38 cellular contexts compared by ENCODE assay signal in the genomic region with DNA sequence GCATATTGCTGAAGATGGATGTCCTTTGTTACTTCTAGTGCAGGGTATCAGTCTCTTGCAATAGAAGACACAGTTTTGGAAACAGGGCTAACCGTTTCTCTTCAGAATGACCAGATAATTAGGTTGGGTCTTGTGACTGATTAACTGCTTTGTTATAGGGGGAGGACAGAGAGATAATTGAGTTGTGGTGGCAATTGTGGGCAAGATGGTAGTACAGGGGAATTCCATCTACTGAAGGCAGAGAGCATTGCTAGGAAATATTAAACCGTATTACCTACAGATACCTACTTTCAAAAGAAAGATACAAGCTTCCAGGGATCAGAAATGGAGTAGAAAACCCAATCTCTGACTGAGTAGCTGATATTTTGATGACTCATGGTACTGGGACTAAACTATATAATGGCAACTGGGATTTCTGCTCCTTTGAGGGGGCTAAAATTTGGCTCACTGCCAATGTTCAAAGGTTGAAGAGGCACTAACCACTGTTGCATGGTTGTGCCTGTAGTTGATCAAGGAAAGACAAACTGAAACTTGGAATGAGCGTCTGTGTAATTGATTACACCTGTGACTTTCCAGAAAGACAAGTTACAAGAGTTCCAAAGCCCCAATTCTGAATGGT. TPM values are rescaled to one million over a fixed set of nuclear protein-coding genes. Genes with fewer than 3 reads are reported as not detected.
DNase-seq lines count a peak whose midpoint lies in the region; ATAC-seq, FAIRE-seq and TF ChIP-seq lines count a peak whose summit lies in the region.
"Had no signal": no experiment of that assay in that cellular context is flagged by ENCODE, and none has a peak within 500 bp of the region (broad histone marks: within the 10 kb centered on the region; RNA-seq: fewer than 3 reads in every experiment).

No MANE protein-coding gene starts in this region.

- ATAC-seq in activated CD8-positive, alpha-beta memory T cell treated with anti-CD3 and anti-CD28 coated beads, Interleukin-2, amount 10 ng/mL, durations not matched to agents 7 days and 5 days: no peak
- no peak for ATAC-seq in left lung
- ATAC-seq: activated naive CD4-positive, alpha-beta T cell treated with anti-CD3 and anti-CD28 coated beads, Interleukin-2, amount 50 U/mL, for 72 hours; heart right ventricle; mucosa of descending colon; natural killer cell treated with Interleukin-12 subunit alpha and Interleukin-12 subunit beta and Interleukin-15 and Interleukin-18, amount 100 ng/mL, for 72 hours; T-helper 17 cell had no signal

- H3K36me3 Mint-ChIP-seq in activated CD8-positive, alpha-beta memory T cell treated with anti-CD3 and anti-CD28 coated beads, Interleukin-2, amount 10 ng/mL, durations not matched to agents 7 days and 5 days: no peaks in the 10 kb centered on the region
- H3K36me3 Mint-ChIP-seq: natural killer cell treated with Interleukin-12 subunit alpha and Interleukin-12 subunit beta and Interleukin-15 and Interleukin-18, amount 100 ng/mL, for 72 hours had no signal

- in situ Hi-C loops in SK-MEL-5 (cut with HindIII; ENCODE audit: low pct_unique_long_range_greater_than_20kb, low sequenced_read_pairs): no loop called here

- H3K27ac ChIP-seq in small intestine (ENCODE audit: low read depth in 1 of 2, low read length in 1 of 2): no peak overlapping the region
- no peak overlapping the region for H3K27ac ChIP-seq in left lung
- H3K27ac ChIP-seq: BLaER1, epithelial cell of prostate, heart right ventricle, ovary, RWPE1, SK-N-MC, tibial artery had no signal

- no peak overlapping the region for H3K4me3 ChIP-seq in small intestine (ENCODE audit: low read depth in 1 of 2, low read length in 2 of 2)
- no peak overlapping the region for H3K4me3 ChIP-seq in left lung
- H3K4me3 ChIP-seq: BLaER1, heart right ventricle, lung, mucosa of descending colon, ovary, SK-N-MC, smooth muscle cell, tibial artery had no signal

- no peaks in the 10 kb centered on the region for H3K4me1 Mint-ChIP-seq in activated CD8-positive, alpha-beta memory T cell treated with anti-CD3 and anti-CD28 coated beads, Interleukin-2, amount 10 ng/mL, durations not matched to agents 7 days and 5 days
- H3K4me1 Mint-ChIP-seq: activated CD4-positive, alpha-beta memory T cell treated with anti-CD3 and anti-CD28 coated beads, Interleukin-2, amount 10 ng/mL, durations not matched to agents 7 days and 5 days; T-helper 17 cell had no signal

- H3K4me1 ChIP-seq in small intestine (ENCODE audit: control insufficient read depth in 2 of 2, insufficient read depth in 1 of 2, low read depth in 1 of 2, low read length in 1 of 2) (no peaks in the 10 kb centered on the region), left lung (no peaks in the 10 kb centered on the region)
- H3K4me1 ChIP-seq: BLaER1, heart right ventricle, tibial artery had no signal

- no peak for FAIRE-seq in small intestine (lab: Jason Lieb, UNC)
- FAIRE-seq: bronchial epithelial cell, GM12891 had no signal

- H3K27me3 ChIP-seq in small intestine (ENCODE audit: control insufficient read depth in 2 of 2, insufficient read depth in 2 of 2, low read length in 2 of 2) (no peaks in the 10 kb centered on the region), left lung (peaks cover 0 to 16% of the 10 kb centered on the region in 2 donors)
- H3K27me3 ChIP-seq: BLaER1, ovary, tibial artery had no signal

- no peak overlapping the region for H3K27ac Mint-ChIP-seq in activated CD8-positive, alpha-beta memory T cell treated with anti-CD3 and anti-CD28 coated beads, Interleukin-2, amount 10 ng/mL, durations not matched to agents 7 days and 5 days
- H3K27ac Mint-ChIP-seq: activated CD4-positive, alpha-beta memory T cell treated with anti-CD3 and anti-CD28 coated beads, Interleukin-2, amount 10 ng/mL, durations not matched to agents 7 days and 5 days; activated T-helper 2 cell treated with anti-CD3 and anti-CD28 coated beads, Interferon-gamma antibody, Interleukin-2, Interleukin-4, amounts not matched to agents 10 μg/mL and 5 μg/mL and 100 μg/mL, durations not matched to agents 14 hours and 24 hours and 36 hours; natural killer cell treated with Interleukin-12 subunit alpha and Interleukin-12 subunit beta and Interleukin-15 and Interleukin-18, amount 100 ng/mL, for 72 hours; T-helper 17 cell had no signal

- 21 to 63% (median 39%) methylated on average over 3 of the region's 3 CpGs for WGBS in small intestine, 3 donors

- H3K9me3 ChIP-seq in small intestine (ENCODE audit: control insufficient read depth, low read depth) (no peaks in the 10 kb centered on the region), left lung (peaks cover 0 to 29% of the 10 kb centered on the region in 2 donors)
- H3K9me3 ChIP-seq: ovary had no signal

- intact Hi-C loops in left lung (cut with DNase I): no loop called here

- DNase-seq in NCI-H748 (lab: John Stamatoyannopoulos, UW; ENCODE audit: unreplicated experiment): peak; percentile 16
- no peak for DNase-seq in NCI-H748 treated with DMSO at 0.1 percent for 48 hours (lab: John Stamatoyannopoulos, UW)
- DNase-seq in H4 (ENCODE audit: low spot score): peak; percentile 26
- peak; percentile 2 for DNase-seq in SK-MEL-5 (ENCODE audit: low read depth, low spot score)
- DNase-seq in small intestine: peak; percentile 8
- DNase-seq in activated CD8-positive, alpha-beta memory T cell treated with anti-CD3 and anti-CD28 coated beads, Interleukin-2, amount 10 ng/mL, durations not matched to agents 7 days and 5 days: no peak
- no peak for DNase-seq in NCI-H187 (lab: John Stamatoyannopoulos, UW)
- no peak for DNase-seq in left lung
- DNase-seq: ACHN; activated CD4-positive, alpha-beta memory T cell treated with anti-CD3 and anti-CD28 coated beads, Interleukin-2, amount 10 ng/mL, durations not matched to agents 7 days and 5 days; activated CD4-positive, CD25-positive, alpha-beta regulatory T cell treated with anti-CD3 and anti-CD28 coated beads, Interleukin-2, amount 50 U/mL, for 72 hours; heart right ventricle; KBM-7; mucosa of descending colon; MV-4-11; NCI-H1694; NCI-H2227 treated with DMSO at 0.1 percent for 48 hours; NCI-H69; ovary; retina; stimulated activated CD4-positive, alpha-beta T cell treated with anti-CD3 and anti-CD28 coated beads, Interleukin-1b, Interleukin-23, amount 100 ng/mL, for 48 hours; stimulated activated CD8-positive, alpha-beta memory T cell treated with anti-CD3 and anti-CD28 coated beads, Interleukin-4, amount 100 ng/mL, for 48 hours; T-helper 17 cell; tibial artery had no signal

- H3K4me3 Mint-ChIP-seq in activated CD8-positive, alpha-beta memory T cell treated with anti-CD3 and anti-CD28 coated beads, Interleukin-2, amount 10 ng/mL, durations not matched to agents 7 days and 5 days: no peak overlapping the region
- H3K4me3 Mint-ChIP-seq: activated CD4-positive, alpha-beta memory T cell treated with anti-CD3 and anti-CD28 coated beads, Interleukin-2, amount 10 ng/mL, durations not matched to agents 7 days and 5 days; natural killer cell treated with Interleukin-12 subunit alpha and Interleukin-12 subunit beta and Interleukin-15 and Interleukin-18, amount 100 ng/mL, for 72 hours; T-helper 17 cell had no signal

- no peaks in the 10 kb centered on the region for H3K36me3 ChIP-seq in small intestine (ENCODE audit: control insufficient read depth in 2 of 2, insufficient read depth in 2 of 2, low read length in 2 of 2)
- H3K36me3 ChIP-seq in left lung: no peaks in the 10 kb centered on the region
- H3K36me3 ChIP-seq: BLaER1, heart right ventricle, ovary, tibial artery had no signal

- TF ChIP-seq CTCF in left lung (IDR thresholded peaks at IDR 0.05): no peak

- no peaks in the 10 kb centered on the region for H3K27me3 Mint-ChIP-seq in activated CD8-positive, alpha-beta memory T cell treated with anti-CD3 and anti-CD28 coated beads, Interleukin-2, amount 10 ng/mL, durations not matched to agents 7 days and 5 days
- H3K27me3 Mint-ChIP-seq: activated CD4-positive, alpha-beta memory T cell treated with anti-CD3 and anti-CD28 coated beads, Interleukin-2, amount 10 ng/mL, durations not matched to agents 7 days and 5 days; T-helper 17 cell had no signal

- peaks cover 3% of the 10 kb centered on the region for H3K9me3 Mint-ChIP-seq in activated CD8-positive, alpha-beta memory T cell treated with anti-CD3 and anti-CD28 coated beads, Interleukin-2, amount 10 ng/mL, durations not matched to agents 7 days and 5 days (ENCODE audit: low read depth)

- CTCF ChIA-PET in activated CD8-positive, alpha-beta memory T cell treated with anti-CD3 and anti-CD28 coated beads, Interleukin-2, amount 10 ng/mL, durations not matched to agents 7 days and 5 days (lab: Charles Lee): no interaction called here

RNA-seq across cellular contexts. Expression of a gene that starts 4.2 kb away (rescaled TPM):
- not detected in 2 replicates for total RNA-seq in H4 (2014; rRNA removed; shearing (Covaris generic))
- total RNA-seq in SK-MEL-5 (2014; rRNA removed; shearing (Covaris generic)): 0.05 TPM in 1 of 2 replicates, not detected in the other
- not detected in 2 replicates for polyA plus RNA-seq in SK-MEL-5 (2015; cell fraction: cytosol; rRNA removed)
- polyA plus RNA-seq in SK-MEL-5 (2015; cell fraction: nucleus; rRNA removed): not detected in 2 replicates
- not detected for polyA plus RNA-seq in small intestine
- total RNA-seq in activated CD8-positive, alpha-beta memory T cell treated with anti-CD3 and anti-CD28 coated beads, Interleukin-2, amount 10 ng/mL, durations not matched to agents 7 days and 5 days: not detected
- not detected for total RNA-seq in left lung
- total RNA-seq: activated CD4-positive, alpha-beta memory T cell treated with anti-CD3 and anti-CD28 coated beads, Interleukin-2, amount 10 ng/mL, durations not matched to agents 7 days and 5 days; activated naive CD4-positive, alpha-beta T cell treated with anti-CD3 and anti-CD28 coated beads, Interleukin-2, amount 50 U/mL, for 72 hours; activated T-helper 2 cell treated with anti-CD3 and anti-CD28 coated beads, Interferon-gamma antibody, Interleukin-2, Interleukin-4, amounts not matched to agents 10 μg/mL and 5 μg/mL and 100 μg/mL, durations not matched to agents 14 hours and 24 hours and 36 hours; bronchial epithelial cell; fibroblast of villous mesenchyme; heart right ventricle; HT-29; kidney epithelial cell; lung; mucosa of descending colon; natural killer cell treated with Interleukin-12 subunit alpha and Interleukin-12 subunit beta and Interleukin-15 and Interleukin-18, amount 100 ng/mL, for 72 hours; ovary; smooth muscle cell; T-helper 17 cell had no signal
- polyA plus RNA-seq: heart right ventricle, lung, ovary, smooth muscle cell had no signal

RNA-seq across cellular contexts. Expression of a gene that starts 10.5 kb away (rescaled TPM):
- not detected in 2 replicates for total RNA-seq in H4 (2014; rRNA removed; shearing (Covaris generic))
- total RNA-seq in SK-MEL-5 (2014; rRNA removed; shearing (Covaris generic)): not detected in 2 replicates
- not detected in 2 replicates for polyA plus RNA-seq in SK-MEL-5 (2015; cell fraction: cytosol; rRNA removed)
- polyA plus RNA-seq in SK-MEL-5 (2015; cell fraction: nucleus; rRNA removed): not detected in 2 replicates
- polyA plus RNA-seq in small intestine: not detected
- total RNA-seq in activated CD8-positive, alpha-beta memory T cell treated with anti-CD3 and anti-CD28 coated beads, Interleukin-2, amount 10 ng/mL, durations not matched to agents 7 days and 5 days: not detected
- not detected for total RNA-seq in left lung
- total RNA-seq: activated CD4-positive, alpha-beta memory T cell treated with anti-CD3 and anti-CD28 coated beads, Interleukin-2, amount 10 ng/mL, durations not matched to agents 7 days and 5 days; activated naive CD4-positive, alpha-beta T cell treated with anti-CD3 and anti-CD28 coated beads, Interleukin-2, amount 50 U/mL, for 72 hours; activated T-helper 2 cell treated with anti-CD3 and anti-CD28 coated beads, Interferon-gamma antibody, Interleukin-2, Interleukin-4, amounts not matched to agents 10 μg/mL and 5 μg/mL and 100 μg/mL, durations not matched to agents 14 hours and 24 hours and 36 hours; bronchial epithelial cell; fibroblast of villous mesenchyme; heart right ventricle; HT-29; kidney epithelial cell; lung; mucosa of descending colon; natural killer cell treated with Interleukin-12 subunit alpha and Interleukin-12 subunit beta and Interleukin-15 and Interleukin-18, amount 100 ng/mL, for 72 hours; ovary; smooth muscle cell; T-helper 17 cell had no signal
- polyA plus RNA-seq: heart right ventricle, lung, ovary, smooth muscle cell had no signal

RNA-seq across cellular contexts. Expression of a gene that starts 28.2 kb away (rescaled TPM):
- total RNA-seq in H4 (2014; rRNA removed; shearing (Covaris generic)): not detected in 2 replicates
- total RNA-seq in SK-MEL-5 (2014; rRNA removed; shearing (Covaris generic)): not detected in 2 replicates
- polyA plus RNA-seq in SK-MEL-5 (2015; cell fraction: cytosol; rRNA removed): not detected in 2 replicates
- polyA plus RNA-seq in SK-MEL-5 (2015; cell fraction: nucleus; rRNA removed): not detected in 2 replicates
- not detected for polyA plus RNA-seq in small intestine
- total RNA-seq in activated CD8-positive, alpha-beta memory T cell treated with anti-CD3 and anti-CD28 coated beads, Interleukin-2, amount 10 ng/mL, durations not matched to agents 7 days and 5 days: not detected
- total RNA-seq in left lung: not detected
- total RNA-seq: activated CD4-positive, alpha-beta memory T cell treated with anti-CD3 and anti-CD28 coated beads, Interleukin-2, amount 10 ng/mL, durations not matched to agents 7 days and 5 days; activated naive CD4-positive, alpha-beta T cell treated with anti-CD3 and anti-CD28 coated beads, Interleukin-2, amount 50 U/mL, for 72 hours; activated T-helper 2 cell treated with anti-CD3 and anti-CD28 coated beads, Interferon-gamma antibody, Interleukin-2, Interleukin-4, amounts not matched to agents 10 μg/mL and 5 μg/mL and 100 μg/mL, durations not matched to agents 14 hours and 24 hours and 36 hours; bronchial epithelial cell; fibroblast of villous mesenchyme; heart right ventricle; HT-29; kidney epithelial cell; lung; mucosa of descending colon; natural killer cell treated with Interleukin-12 subunit alpha and Interleukin-12 subunit beta and Interleukin-15 and Interleukin-18, amount 100 ng/mL, for 72 hours; ovary; smooth muscle cell; T-helper 17 cell had no signal
- polyA plus RNA-seq: heart right ventricle, lung, ovary, smooth muscle cell had no signal

Comparison
In these comparisons a context has a peak if more than half of its experiments do, and no peak if none do; other contexts are left out.
1. DNase-seq: peak in NCI-H748 (single experiment), H4 (single experiment), SK-MEL-5 (single experiment) and small intestine (single experiment); none in NCI-H748 treated with DMSO at 0.1 percent for 48 hours (single experiment), activated CD8-positive, alpha-beta memory T cell treated with anti-CD3 and anti-CD28 coated beads, Interleukin-2, amount 10 ng/mL, durations not matched to agents 7 days and 5 days (single experiment), NCI-H187 (0 of 2) and left lung (0 of 2).